Comparison of ENCODE assay signal across 1 cellular context in the genomic region with DNA sequence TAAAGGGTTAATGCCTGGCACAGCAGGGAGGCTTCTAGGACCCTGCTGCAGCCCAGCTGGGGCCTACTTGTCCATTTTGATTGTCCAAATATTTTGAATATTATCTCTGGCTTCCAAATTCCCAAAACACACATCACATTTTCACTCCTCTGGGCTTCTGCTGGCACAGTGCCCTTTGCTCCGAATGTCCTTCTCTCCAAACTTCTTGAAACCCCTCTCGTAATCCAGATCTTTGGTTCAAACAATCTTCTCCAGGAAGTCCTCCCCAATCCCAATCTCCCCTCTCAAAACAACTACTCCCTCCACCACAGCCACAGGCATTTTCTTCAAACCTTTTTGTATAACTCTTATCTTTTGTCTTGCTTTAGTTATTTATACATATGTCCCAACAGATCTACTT.
TF ChIP-seq lines count a peak whose summit lies in the region.

No MANE protein-coding gene starts in this region.

TF ChIP-seq in WTC11, 78 proteins besides CTCF, POLR2A, EP300 and RAD21 (continued from another document):
- TF ChIP-seq, protein P1, sequence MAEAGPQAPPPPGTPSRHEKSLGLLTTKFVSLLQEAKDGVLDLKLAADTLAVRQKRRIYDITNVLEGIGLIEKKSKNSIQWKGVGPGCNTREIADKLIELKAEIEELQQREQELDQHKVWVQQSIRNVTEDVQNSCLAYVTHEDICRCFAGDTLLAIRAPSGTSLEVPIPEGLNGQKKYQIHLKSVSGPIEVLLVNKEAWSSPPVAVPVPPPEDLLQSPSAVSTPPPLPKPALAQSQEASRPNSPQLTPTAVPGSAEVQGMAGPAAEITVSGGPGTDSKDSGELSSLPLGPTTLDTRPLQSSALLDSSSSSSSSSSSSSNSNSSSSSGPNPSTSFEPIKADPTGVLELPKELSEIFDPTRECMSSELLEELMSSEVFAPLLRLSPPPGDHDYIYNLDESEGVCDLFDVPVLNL (CRISPR knock-in tag; IDR thresholded peaks at IDR 0.05; ENCODE audit: borderline replicate concordance, low read depth) = no peak
